24 cellular contexts compared by ENCODE assay signal in the genomic region with DNA sequence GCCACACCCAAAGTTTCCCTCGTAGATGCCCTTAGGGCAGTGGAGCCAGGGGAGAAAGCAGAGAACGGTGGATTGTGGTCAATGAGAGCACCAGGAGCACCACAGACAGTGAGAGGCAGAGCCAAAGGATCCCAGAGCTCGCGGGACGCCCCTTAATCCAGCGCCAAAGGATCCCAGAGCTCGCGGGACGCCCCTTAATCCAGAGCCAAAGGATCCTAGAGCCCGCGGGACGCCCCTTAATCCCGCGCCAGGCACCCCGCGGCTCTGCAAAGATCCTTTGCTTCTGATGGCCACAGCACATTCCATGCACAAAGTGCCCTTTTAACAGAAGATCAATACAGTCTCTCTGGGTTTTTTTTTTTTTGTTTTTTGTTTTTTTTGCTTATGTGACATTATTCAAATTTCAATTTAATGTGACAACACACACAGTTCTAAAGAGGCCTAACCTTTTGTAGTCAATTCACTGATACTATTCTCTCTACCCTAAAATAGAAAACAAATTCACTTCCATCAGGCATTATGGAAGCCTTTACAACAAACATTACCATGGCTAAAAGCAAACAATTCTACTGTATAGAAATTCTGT.
"Had no signal": no experiment of that assay in that cellular context is flagged by ENCODE, and none has a peak within 500 bp of the region (broad histone marks: within the 10 kb centered on the region; RNA-seq: fewer than 3 reads in every experiment).

No MANE protein-coding gene starts in this region.

- DNase-seq: activated CD4-positive, alpha-beta memory T cell treated with anti-CD3 and anti-CD28 coated beads for 36 hours; activated CD4-positive, alpha-beta T cell treated with anti-CD3 and anti-CD28 coated beads for 4 hours; activated CD8-positive, alpha-beta memory T cell treated with anti-CD3 and anti-CD28 coated beads, Interleukin-2, amount 50 U/mL, for 4 hours; activated effector memory CD4-positive, alpha-beta T cell treated with Interleukin-2 at 50 U/mL for 16 hours; activated naive CD4-positive, alpha-beta T cell treated with Interleukin-2 at 50 U/mL for 16 hours; activated T-cell treated with anti-CD3 and anti-CD28 coated beads, Interleukin-2, amount 50 U/mL, for 48 hours; amniotic stem cell; brain microvascular endothelial cell; caudate nucleus; foreskin keratinocyte; heart left ventricle; hypothalamus; midbrain; naive thymus-derived CD8-positive, alpha-beta T cell; occipital lobe; right cardiac atrium; spleen; stimulated activated naive CD8-positive, alpha-beta T cell treated with anti-CD3 and anti-CD28 coated beads, Interleukin-15, Interleukin-2, amounts not matched to agents 100 U/mL and 50 U/mL, for 24 hours; testis had no signal

- ATAC-seq: foreskin keratinocyte; heart left ventricle; naive thymus-derived CD8-positive, alpha-beta T cell; right cardiac atrium; stimulated activated naive CD8-positive, alpha-beta T cell treated with anti-CD3 and anti-CD28 coated beads, Interleukin-15, Interleukin-2, amounts not matched to agents 100 U/mL and 50 U/mL, for 24 hours had no signal

- H3K9me3 ChIP-seq: esophagus muscularis mucosa, heart left ventricle, spleen, testis had no signal

- H3K4me3 Mint-ChIP-seq: activated CD4-positive, alpha-beta memory T cell treated with anti-CD3 and anti-CD28 coated beads for 36 hours; activated naive CD8-positive, alpha-beta T cell; memory B cell; naive thymus-derived CD8-positive, alpha-beta T cell; neural crest cell had no signal

- H3K27ac ChIP-seq: brain microvascular endothelial cell, esophagus muscularis mucosa, foreskin keratinocyte, heart left ventricle, parathyroid adenoma, spleen, testis had no signal

- H3K4me1 ChIP-seq: parathyroid adenoma, testis had no signal

- H3K27me3 ChIP-seq: brain microvascular endothelial cell, esophagus muscularis mucosa, foreskin keratinocyte, heart left ventricle, spleen, testis had no signal

- H3K4me1 Mint-ChIP-seq: memory B cell, neural crest cell had no signal

- H3K9me3 Mint-ChIP-seq: activated CD4-positive, alpha-beta memory T cell treated with anti-CD3 and anti-CD28 coated beads for 36 hours; memory B cell; naive thymus-derived CD8-positive, alpha-beta T cell; neural crest cell had no signal

- H3K27ac Mint-ChIP-seq: activated naive CD8-positive, alpha-beta T cell; memory B cell had no signal

- H3K4me3 ChIP-seq: esophagus muscularis mucosa, heart left ventricle, spleen, testis had no signal

- H3K27me3 Mint-ChIP-seq: activated CD4-positive, alpha-beta memory T cell treated with anti-CD3 and anti-CD28 coated beads for 36 hours; activated naive CD8-positive, alpha-beta T cell; memory B cell; naive thymus-derived CD8-positive, alpha-beta T cell had no signal
